ENCODE assay signal across 8 cellular contexts in the genomic region with DNA sequence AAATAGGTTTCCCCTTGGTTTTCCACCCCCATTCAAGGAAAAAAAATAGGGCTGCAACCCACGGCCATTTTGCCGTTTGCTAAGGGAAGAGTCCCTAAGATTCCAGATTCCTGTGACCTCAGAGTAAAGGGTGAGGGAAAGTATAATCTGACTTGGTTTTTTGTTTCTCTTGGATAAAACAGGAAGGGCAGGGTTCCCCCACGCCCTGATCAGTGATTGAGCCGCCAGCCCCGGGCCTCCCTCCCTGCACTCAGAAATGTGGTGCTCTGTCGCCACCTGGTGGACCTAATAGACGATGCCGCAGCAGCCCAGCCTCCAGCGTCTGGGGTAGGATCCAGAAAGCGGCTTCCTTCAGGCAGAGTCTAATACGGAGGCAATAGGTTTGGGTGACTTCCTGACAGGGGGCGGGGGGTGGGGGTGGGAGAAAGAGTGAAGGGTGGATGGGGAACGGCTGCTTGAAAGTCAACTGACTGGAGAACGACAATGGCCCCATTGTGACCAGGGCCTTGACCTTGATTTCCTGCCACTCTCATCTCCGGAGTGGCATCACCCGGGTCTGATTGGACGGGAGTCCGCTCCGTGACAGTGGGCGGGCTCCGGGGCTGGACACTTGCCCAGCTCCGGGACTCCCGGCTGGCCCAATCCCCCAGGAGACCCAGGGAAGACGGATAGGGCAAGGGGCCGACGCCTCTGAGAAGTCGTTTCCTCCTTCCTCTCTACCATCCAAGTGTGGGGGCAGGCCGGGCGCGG. TPM values are rescaled to one million over a fixed set of nuclear protein-coding genes. Genes with fewer than 3 reads are reported as not detected.
DNase-seq lines count a peak whose midpoint lies in the region; ATAC-seq and TF ChIP-seq lines count a peak whose summit lies in the region.

No MANE protein-coding gene starts in this region.

- peak; percentile 88 to 95 (median 94) for TF ChIP-seq CTCF in esophagus squamous epithelium (IDR thresholded peaks at IDR 0.05)

- DNase-seq in Caki2 (ENCODE audit: low read depth) (peak; percentile 80), OCI-M1 (lab: John Stamatoyannopoulos, UW) (peak; percentile 91), activated T-cell treated with anti-CD3 and anti-CD28 coated beads for 48 hours (ENCODE audit: low read depth) (peak; percentile 79), esophagus squamous epithelium (lab: John Stamatoyannopoulos, UW) (peak; percentile 49), naive B cell (peak; percentile 81)
- DNase-seq in stimulated activated CD8-positive, alpha-beta memory T cell treated with anti-CD3 and anti-CD28 coated beads, Interleukin-7, amount 100 ng/mL, for 4 hours (ENCODE audit: low read depth in 2 of 2): peak; percentile 71 to 76

- peak overlapping the region in 7 of 8 donors; percentile 12 to 80 (median 37) for H3K4me3 Mint-ChIP-seq in naive B cell

- peak; percentile 99 for ATAC-seq in GM21447 (IDR thresholded peaks at IDR 0.05; ENCODE audit: unreplicated experiment)
- peak; percentile 100 for ATAC-seq in naive B cell (ENCODE audit: low read depth in 2 of 2)

- H3K27ac ChIP-seq in HUES48 (ENCODE audit: low read depth, low read length) (no peak overlapping the region), esophagus squamous epithelium (peak overlapping the region in 3 of 4 donors; percentile 41 to 55 (median 46))

- no peaks in the 10 kb centered on the region for H3K9me3 Mint-ChIP-seq in naive B cell

- H3K4me1 ChIP-seq in HUES48 (ENCODE audit: control insufficient read depth, insufficient read depth, low read length) (peaks cover 24% of the 10 kb centered on the region), esophagus squamous epithelium (peaks cover 8 to 13% (median 10%) of the 10 kb centered on the region in 3 donors)

- peaks cover 7 to 12% (median 10%) of the 10 kb centered on the region in 3 donors for H3K4me1 Mint-ChIP-seq in naive B cell

- no peaks in the 10 kb centered on the region for H3K36me3 ChIP-seq in HUES48 (ENCODE audit: control insufficient read depth, insufficient read depth, low read length)
- no peaks in the 10 kb centered on the region for H3K36me3 ChIP-seq in esophagus squamous epithelium

- H3K27me3 Mint-ChIP-seq in naive B cell: peaks cover 0 to 3% (median 0%) of the 10 kb centered on the region in 3 donors

- no peak for TF ChIP-seq POLR2A in esophagus squamous epithelium (IDR thresholded peaks at IDR 0.05)

- H3K9ac ChIP-seq in HUES48 (ENCODE audit: low read depth, low read length): no peak overlapping the region

- H3K9me3 ChIP-seq in HUES48 (ENCODE audit: control insufficient read depth, insufficient read depth, low read length) (no peaks in the 10 kb centered on the region), esophagus squamous epithelium (no peaks in the 10 kb centered on the region)

- intact Hi-C loops in esophagus squamous epithelium (cut with DNase I): loop anchor here (5.0 kb wide), 1 partner anchor 85 kb away; no protein-coding TSS in a partner anchor

- 0 to 4% methylated on average over 8 to 20 of the region's 30 CpGs for WGBS in esophagus squamous epithelium, 2 donors

- H3K27me3 ChIP-seq in HUES48 (ENCODE audit: control insufficient read depth, insufficient read depth, low read length) (peaks cover 16% of the 10 kb centered on the region; the same call in 1 of the 2 replicates), esophagus squamous epithelium (no peaks in the 10 kb centered on the region)

- no peaks in the 10 kb centered on the region for H3K36me3 Mint-ChIP-seq in naive B cell

- in situ Hi-C loops in Caki2 (cut with HindIII; ENCODE audit: low pct_unique_long_range_greater_than_20kb, low sequenced_read_pairs): loop anchor here (25.0 kb wide), 1 partner anchor 95 kb away; no protein-coding TSS in a partner anchor

- no peak overlapping the region for H3K27ac Mint-ChIP-seq in naive B cell

- H3K4me3 ChIP-seq in HUES48 (ENCODE audit: low read depth, low read length) (peak overlapping the region; percentile 51), esophagus squamous epithelium (peak overlapping the region in 3 of 4 donors; percentile 24 to 59 (median 40))

RNA-seq across cellular contexts. Expression of a gene that starts 17.8 kb away (rescaled TPM):
- 62.0 and 79.2 TPM in 2 replicates for total RNA-seq in Caki2 (2014; rRNA removed; shearing (Covaris generic); ENCODE audit: low replicate concordance)
- 10 to 100 TPM in 3 of 4 donors, 1 to 10 TPM in 1; 2.6 to 22.5 (median 12.8) TPM for total RNA-seq in esophagus squamous epithelium
- 10 to 100 TPM in 5 of 6 donors, 1 to 10 TPM in 1; 5.4 to 20.6 (median 12.6) TPM for polyA plus RNA-seq in naive B cell (ENCODE audit: low read depth in 6 of 6)

RNA-seq across cellular contexts. Expression of a gene that starts 31.5 kb away (rescaled TPM):
- total RNA-seq in Caki2 (2014; rRNA removed; shearing (Covaris generic); ENCODE audit: low replicate concordance): 1.5 TPM in 1 of 2 replicates, not detected in the other
- 10 to 100 TPM in 1 of 4 donors, 1 to 10 TPM in 3; 2.9 to 12.4 (median 6.5) TPM for total RNA-seq in esophagus squamous epithelium
- polyA plus RNA-seq in naive B cell (ENCODE audit: low read depth in 6 of 6): under 1 TPM in 5 of 6 donors, not detected in 1; 0.09 to 0.46 (median 0.18) TPM

RNA-seq across cellular contexts. Expression of a gene that starts 43.3 kb away (rescaled TPM):
- total RNA-seq in Caki2 (2014; rRNA removed; shearing (Covaris generic); ENCODE audit: low replicate concordance): 2.6 and 4.5 TPM in 2 replicates
- total RNA-seq in esophagus squamous epithelium: 10 to 100 TPM in 2 of 4 donors, 1 to 10 TPM in 2; 8.2 to 18.9 (median 10.6) TPM
- polyA plus RNA-seq in naive B cell (ENCODE audit: low read depth in 6 of 6): 1 to 10 TPM; 1.3 to 3.3 (median 2.5) TPM
